Comparison of ENCODE assay signal across 17 cellular contexts in genomic region chr2:116057538-116057937, GRCh38.
DNase-seq lines count a peak whose midpoint lies in the region; ATAC-seq and TF ChIP-seq lines count a peak whose summit lies in the region.
"Had no signal": no experiment of that assay in that cellular context is flagged by ENCODE, and none has a peak within 500 bp of the region (broad histone marks: within the 10 kb centered on the region; RNA-seq: fewer than 3 reads in every experiment).

No MANE protein-coding gene starts in this region.

- H3K9me3 Mint-ChIP-seq in GM23338 (peaks cover 10% of the 10 kb centered on the region; the same call in 2 of the 3 replicates), WTC11 (peaks cover 28% of the 10 kb centered on the region)

- peaks cover 2% of the 10 kb centered on the region; the same call in 1 of the 3 replicates for H3K4me1 Mint-ChIP-seq in GM23338
- H3K4me1 Mint-ChIP-seq in WTC11: peaks cover 10% of the 10 kb centered on the region

- H3K9me2 ChIP-seq in GM23338 (ENCODE audit: insufficient read depth): no peaks in the 10 kb centered on the region

- no peaks in the 10 kb centered on the region for H3K36me3 ChIP-seq in GM23338 (ENCODE audit: insufficient read depth)
- H3K36me3 ChIP-seq: BE2C had no signal

- DNase-seq in COR-L47 (lab: John Stamatoyannopoulos, UW) (peak; percentile 1), GM23338 (ENCODE audit: low spot score) (peak; percentile 54), WTC11 (ENCODE audit: low spot score) (no peak), islet precursor cell (peak; percentile 46), NAMALWA (ENCODE audit: low spot score) (no peak), NCI-H2196 (lab: John Stamatoyannopoulos, UW; ENCODE audit: unreplicated experiment) (no peak)
- DNase-seq in activated CD4-positive, alpha-beta T cell treated with anti-CD3 and anti-CD28 coated beads, Interleukin-2, amount 50 U/mL, for 1 hour: no peak
- DNase-seq: BE2C, GOT3, Karpas-422, MV-4-11, NCI-H1694 treated with DMSO at 0.1 percent for 48 hours, NCI-H2081 treated with DMSO at 0.1 percent for 48 hours, NCI-H69, SIG-M5, T-helper 1 cell had no signal

- CTCF ChIA-PET in WTC11 (lab: Charles Lee): interaction anchor here (0.6 kb wide), 1 partner anchor 147 kb away, joined by 4 read pairs; no protein-coding TSS in a partner anchor

- H3K4me1 ChIP-seq in GM23338 (ENCODE audit: insufficient read depth): no peaks in the 10 kb centered on the region
- H3K4me1 ChIP-seq: BE2C had no signal

- no peak overlapping the region for H3K27ac Mint-ChIP-seq in GM23338
- no peak overlapping the region for H3K27ac Mint-ChIP-seq in WTC11

- H3K27me3 Mint-ChIP-seq in GM23338 (ENCODE audit: insufficient read depth, low read depth, poor library complexity) (no peaks in the 10 kb centered on the region), WTC11 (ENCODE audit: low read depth) (no peaks in the 10 kb centered on the region)

- H4K20me1 ChIP-seq in GM23338 (replicated peaks; ENCODE audit: insufficient read depth): no peaks in the 10 kb centered on the region

- peak overlapping the region; percentile 74; the same call in 1 of the 2 replicates for H2AFZ ChIP-seq in GM23338

- no peaks in the 10 kb centered on the region for H3K79me2 ChIP-seq in GM23338 (replicated peaks; ENCODE audit: insufficient read depth)

- POLR2A ChIA-PET in WTC11 (lab: Charles Lee): no interaction called here

- H3K27ac ChIP-seq in GM23338 (ENCODE audit: low read depth): no peak overlapping the region

- no peaks in the 10 kb centered on the region for H3F3A ChIP-seq in GM23338 (replicated peaks; ENCODE audit: low read depth)

- H3K27me3 ChIP-seq in GM23338 (ENCODE audit: insufficient read depth): no peaks in the 10 kb centered on the region
- H3K27me3 ChIP-seq: BE2C had no signal

- no peak overlapping the region for H3K4me3 ChIP-seq in GM23338

- H3K36me3 Mint-ChIP-seq in GM23338 (ENCODE audit: low read depth) (peaks cover 9% of the 10 kb centered on the region; the same call in 2 of the 3 replicates), WTC11 (peaks cover 18% of the 10 kb centered on the region)

- TF ChIP-seq CTCF in GM23338 (conservative IDR thresholded peaks at IDR 0.05; ENCODE audit: low read depth in 2 of 2) (peak; percentile 49 to 52), WTC11 (IDR thresholded peaks at IDR 0.05) (no peak)

- ATAC-seq in GM23338 (peak; percentile 79), WTC11 (peak; percentile 51; the same call in 1 of the 2 replicates)
- ATAC-seq: Panc1 had no signal

- H3K4me3 Mint-ChIP-seq in GM23338: no peak overlapping the region
- H3K4me3 Mint-ChIP-seq in WTC11: no peak overlapping the region

- no peak overlapping the region for H3K4me2 ChIP-seq in GM23338

TF ChIP-seq in WTC11, 78 proteins besides CTCF, POLR2A, EP300 and RAD21:
- no peak for TF ChIP-seq NR3C1 (CRISPR knock-in tag; conservative IDR thresholded peaks at IDR 0.05; ENCODE audit: low read depth)
- TF ChIP-seq FOXP1 (CRISPR knock-in tag; IDR thresholded peaks at IDR 0.05; ENCODE audit: borderline replicate concordance): no peak
- TF ChIP-seq TEAD4 (CRISPR knock-in tag; IDR thresholded peaks at IDR 0.05): no peak
- TF ChIP-seq FOXJ3 (CRISPR knock-in tag; IDR thresholded peaks at IDR 0.05; ENCODE audit: borderline replicate concordance): no peak
- TF ChIP-seq ELF4 (CRISPR knock-in tag; IDR thresholded peaks at IDR 0.05; ENCODE audit: low read depth): no peak
- no peak for TF ChIP-seq ZNF416 (CRISPR knock-in tag; IDR thresholded peaks at IDR 0.05)
- TF ChIP-seq CREB1 (CRISPR knock-in tag; IDR thresholded peaks at IDR 0.05): no peak
- no peak for TF ChIP-seq CDX4 (CRISPR knock-in tag; IDR thresholded peaks at IDR 0.05; ENCODE audit: borderline replicate concordance)
- TF ChIP-seq NFATC4 (CRISPR knock-in tag; IDR thresholded peaks at IDR 0.05): no peak
- TF ChIP-seq SMAD4 (CRISPR knock-in tag; IDR thresholded peaks at IDR 0.05): no peak
- TF ChIP-seq, protein P1, sequence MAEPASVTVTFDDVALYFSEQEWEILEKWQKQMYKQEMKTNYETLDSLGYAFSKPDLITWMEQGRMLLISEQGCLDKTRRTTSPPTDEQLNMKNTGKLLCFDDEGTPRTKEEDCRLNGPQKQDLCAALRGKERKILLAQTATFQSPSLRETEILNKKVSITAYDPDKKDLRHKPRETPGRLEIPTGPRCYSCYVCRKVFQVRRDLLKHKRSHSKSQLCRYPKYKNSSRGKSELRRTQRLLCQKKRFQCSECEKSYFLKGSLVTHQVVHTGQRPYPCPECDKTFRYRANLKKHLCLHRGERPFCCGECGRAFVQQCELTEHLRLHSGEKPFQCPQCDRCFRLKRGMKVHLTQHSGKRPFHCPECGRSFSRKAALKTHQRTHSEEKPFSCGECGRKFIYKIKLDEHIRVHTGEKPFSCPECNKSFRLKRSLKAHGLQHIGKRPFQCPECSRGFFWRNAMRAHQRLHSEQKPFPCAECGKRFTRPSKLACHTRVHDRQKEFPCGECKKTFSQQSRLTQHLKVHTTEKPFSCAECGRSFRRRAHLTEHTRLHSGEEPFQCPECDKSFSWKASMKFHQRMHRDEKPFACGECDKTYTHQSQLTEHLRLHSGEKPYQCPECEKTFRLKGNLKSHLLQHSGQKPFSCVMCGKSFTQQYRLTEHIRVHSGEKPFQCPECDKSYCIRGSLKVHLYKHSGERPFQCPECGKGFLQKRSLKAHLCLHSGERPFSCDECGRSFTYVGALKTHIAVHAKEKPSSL (CRISPR knock-in tag; conservative IDR thresholded peaks at IDR 0.05): no peak
- no peak for TF ChIP-seq CBFB (CRISPR knock-in tag; IDR thresholded peaks at IDR 0.05; ENCODE audit: low read depth)
- TF ChIP-seq NFE2L1 (CRISPR knock-in tag; IDR thresholded peaks at IDR 0.05): no peak

Comparison
In these comparisons a context has a peak if more than half of its experiments do, and no peak if none do; other contexts are left out.
1. DNase-seq: peak in COR-L47 (single experiment), GM23338 (single experiment) and islet precursor cell (single experiment); none in WTC11 (single experiment), activated CD4-positive, alpha-beta T cell treated with anti-CD3 and anti-CD28 coated beads, Interleukin-2, amount 50 U/mL, for 1 hour (single experiment), NAMALWA (single experiment) and NCI-H2196 (single experiment).